Comparison of ENCODE assay signal across 8 cellular contexts in the genomic region with DNA sequence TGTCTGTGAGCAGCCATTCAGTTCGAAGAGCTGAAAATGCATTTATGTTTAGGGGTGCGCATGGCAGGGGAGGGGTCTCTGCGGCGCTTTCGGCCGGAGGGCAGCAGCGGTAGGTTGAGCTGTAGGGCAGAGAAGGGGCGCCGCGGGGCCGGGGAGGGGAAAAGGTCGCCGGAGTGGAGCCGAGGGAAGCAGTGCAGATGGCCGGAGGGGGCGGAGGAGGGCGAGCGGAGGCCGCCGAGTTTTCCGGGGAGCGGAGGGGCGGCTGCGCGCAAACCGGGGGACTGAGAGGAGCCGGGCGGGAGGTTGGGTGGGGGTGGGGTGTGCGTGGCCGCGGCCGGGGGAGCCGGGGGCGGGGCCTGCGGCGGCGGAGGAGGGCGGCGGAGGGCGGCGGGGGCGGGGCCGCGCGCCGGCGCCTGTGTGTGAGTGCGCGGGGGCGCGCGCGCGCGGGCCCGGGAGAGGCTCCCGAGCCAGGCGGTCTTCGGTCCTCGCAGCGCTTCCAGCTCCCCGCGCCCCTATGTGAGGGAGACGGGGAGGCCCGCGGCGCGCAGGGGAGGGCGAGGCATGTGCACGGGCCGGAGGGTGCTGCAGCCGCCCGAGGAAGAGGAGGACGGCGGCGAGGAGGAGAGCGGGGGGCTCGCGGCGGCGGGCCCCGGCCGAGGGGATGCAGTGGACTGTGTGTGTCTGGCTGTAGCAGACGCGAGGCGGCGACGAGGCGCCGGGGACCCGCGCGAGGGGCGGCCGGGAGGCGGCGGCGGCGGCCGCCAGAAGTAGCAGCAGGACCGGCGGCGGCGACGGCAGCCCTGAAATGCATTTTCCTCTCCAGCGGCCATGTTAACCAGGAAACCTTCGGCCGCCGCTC. TPM values are rescaled to one million over a fixed set of nuclear protein-coding genes. Genes with fewer than 3 reads are reported as not detected.
DNase-seq lines count a peak whose midpoint lies in the region; ATAC-seq and TF ChIP-seq lines count a peak whose summit lies in the region.

DYRK2 (plus strand) TSS at position 440 of the 859 bp plus-strand sequence; CDS start at position 829, 389 bp downstream.

- H3K36me3 ChIP-seq in lower lobe of right lung: no peaks in the 10 kb centered on the region

- TF ChIP-seq CTCF in lower lobe of right lung (IDR thresholded peaks at IDR 0.05): no peak

- H3K27me3 ChIP-seq in lower lobe of right lung (ENCODE audit: low read depth): no peaks in the 10 kb centered on the region

- H3K27ac ChIP-seq in lower lobe of right lung: peak within 1 kb of the TSS; percentile 95

- intact Hi-C loops in lower lobe of right lung (cut with DNase I): no loop called here

- DNase-seq in AG08396 (ENCODE audit: low spot score): peak; percentile 92
- peak; percentile 79 for DNase-seq in NCI-H510A (lab: John Stamatoyannopoulos, UW)
- DNase-seq in activated CD4-positive, alpha-beta T cell treated with anti-CD3 and anti-CD28 coated beads, Interleukin-2, amount 50 U/mL, for 48 hours: peak; percentile 64 to 72
- DNase-seq in ecto neural progenitor cell (ENCODE audit: low spot score): peak; percentile 92
- peak; percentile 86 for DNase-seq in lower lobe of right lung
- DNase-seq in stimulated activated CD4-positive, alpha-beta T cell treated with anti-CD3 and anti-CD28 coated beads, TNF-alpha, amount 100 ng/mL, for 24 hours (ENCODE audit: low read depth in 3 of 3): peak; percentile 36 to 67 (median 54)

- H3K4me3 ChIP-seq in lower lobe of right lung: peak within 1 kb of the TSS; percentile 92

- ATAC-seq in GM18861 (IDR thresholded peaks at IDR 0.05; ENCODE audit: unreplicated experiment): peak; percentile 50
- peak; percentile 37 for ATAC-seq in HG03066 (IDR thresholded peaks at IDR 0.05; ENCODE audit: low read depth, unreplicated experiment)
- ATAC-seq in lower lobe of right lung: peak; percentile 85 to 86

- peaks cover 24% of the 10 kb centered on the region for H3K4me1 ChIP-seq in lower lobe of right lung

- no peaks in the 10 kb centered on the region for H3K9me3 ChIP-seq in lower lobe of right lung

RNA-seq across cellular contexts. Expression of gene DYRK2, which starts in this region (rescaled TPM):
- total RNA-seq in lower lobe of right lung: 17.6 TPM

Comparison
In these comparisons a context has a peak if more than half of its experiments do, and no peak if none do; other contexts are left out.
1. Peak in every context shown above with its lines: DNase-seq, ATAC-seq, H3K4me3 ChIP-seq and H3K27ac ChIP-seq.